Comparison of ENCODE assay signal across 8 cellular contexts in the genomic region with DNA sequence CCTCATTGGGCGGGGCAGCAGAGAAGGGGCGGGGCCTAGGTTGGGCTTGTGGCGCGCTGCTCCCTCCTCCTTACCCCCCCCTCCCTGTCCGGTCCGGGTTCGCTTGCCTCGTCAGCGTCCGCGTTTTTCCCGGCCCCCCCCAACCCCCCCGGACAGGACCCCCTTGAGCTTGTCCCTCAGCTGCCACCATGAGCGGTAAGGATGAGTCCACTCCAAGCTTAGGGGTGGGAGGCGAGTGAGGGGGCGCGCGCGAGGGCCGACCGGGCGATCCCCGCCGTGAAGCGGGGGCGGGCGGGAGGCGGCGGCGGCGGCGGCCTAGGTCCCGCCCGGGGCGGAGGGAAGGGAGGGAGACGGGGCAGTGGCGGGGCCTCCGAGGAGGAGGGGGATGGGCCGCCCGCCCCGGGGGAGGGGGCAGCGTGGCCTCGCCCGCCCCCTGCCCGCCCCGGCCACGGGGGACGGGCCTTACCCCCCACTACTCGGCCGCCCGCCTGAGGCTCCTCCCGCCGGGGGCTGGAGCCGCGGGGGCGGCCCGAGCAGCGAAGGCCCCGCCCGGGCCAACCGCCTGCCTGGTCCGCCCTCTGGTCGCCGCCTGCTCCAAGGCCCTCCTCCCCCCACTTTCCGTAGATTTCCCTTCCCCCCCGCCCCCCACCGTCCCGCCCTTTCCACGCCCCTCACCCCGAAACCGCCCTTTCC. TPM values are rescaled to one million over a fixed set of nuclear protein-coding genes. Genes with fewer than 3 reads are reported as not detected.
DNase-seq lines count a peak whose midpoint lies in the region; ATAC-seq and TF ChIP-seq lines count a peak whose summit lies in the region.

SP1 (plus strand) TSS at position 73 of the 693 bp plus-strand sequence; CDS start at position 189, 116 bp downstream.

- H3K4me3 Mint-ChIP-seq in progenitor cell of endocrine pancreas (ENCODE audit: low read depth) = peak within 1 kb of the TSS; percentile 90

- peak; percentile 50 for ATAC-seq in HG02798 (IDR thresholded peaks at IDR 0.05; ENCODE audit: poor library complexity, unreplicated experiment)
- ATAC-seq in heart right ventricle = peak; percentile 54 to 82 (median 72)

- H3K27ac Mint-ChIP-seq in progenitor cell of endocrine pancreas = peak within 1 kb of the TSS; percentile 99

- H3K4me1 Mint-ChIP-seq in progenitor cell of endocrine pancreas (ENCODE audit: low read depth) = peaks cover 31% of the 10 kb centered on the region

- no peaks in the 10 kb centered on the region for H3K27me3 Mint-ChIP-seq in progenitor cell of endocrine pancreas

- intact Hi-C loops in T-helper 1 cell treated with Interleukin-12 subunit alpha and Interleukin-12 subunit beta and Interleukin-4 antibody, amounts not matched to agents 30 ng/mL and 1 ng/mL, for 36 hours (cut with micrococcal nuclease) = loop anchor here (1.0 kb wide), 2 partner anchors 160 to 347 kb away; partner anchors contain the start of gene CALCOCO1
- intact Hi-C loops in adrenal gland (cut with DNase I) (no loop called here), heart right ventricle (cut with DNase I) (loop anchor here in 3 of 10 donors (1.0 to 5.0 kb wide), 4 partner anchors 27 to 61 kb away; partner anchors contain the start of genes AAAS (in 1 of the 3) and PRR13 (in 1 of the 3))

- H3K36me3 Mint-ChIP-seq in progenitor cell of endocrine pancreas (ENCODE audit: insufficient read depth) = peaks cover 18% of the 10 kb centered on the region

- H3K4me3 ChIP-seq in GM12864 (ENCODE audit: low read depth, low read length) (peak within 1 kb of the TSS; percentile 65), adrenal gland (peak within 1 kb of the TSS; percentile 15 to 71 (median 41)), heart right ventricle (peak within 1 kb of the TSS; percentile 44 to 88 (median 64))

- no peak for TF ChIP-seq CTCF in GM12864 (IDR thresholded peaks at IDR 0.05; ENCODE audit: low read depth, low read length, missing control alignments)
- TF ChIP-seq CTCF in adrenal gland (IDR thresholded peaks at IDR 0.05) = no peak
- no peak for TF ChIP-seq CTCF in heart right ventricle (IDR thresholded peaks at IDR 0.05)
- no peak for TF ChIP-seq CTCF in progenitor cell of endocrine pancreas (IDR thresholded peaks at IDR 0.05; ENCODE audit: unreplicated experiment)

- H3K4me1 ChIP-seq in adrenal gland (replicated peaks in 1 of 2) (peaks cover 44 to 53% of the 10 kb centered on the region in 2 donors), heart right ventricle (peaks cover 20 to 53% (median 51%) of the 10 kb centered on the region in 9 donors)

- DNase-seq in GM12864 (ENCODE audit: low read depth) (peak; percentile 73), NCI-H1436 treated with DMSO at 0.1 percent for 48 hours (lab: John Stamatoyannopoulos, UW) (peak; percentile 10), adrenal gland (peak; percentile 92 to 94 (median 93)), heart right ventricle (peak; percentile 93 to 97), progenitor cell of endocrine pancreas (ENCODE audit: low spot score, unreplicated experiment) (peak; percentile 66), ureter (ENCODE audit: low spot score) (peak; percentile 93)

- H3K27ac ChIP-seq in adrenal gland (peak within 1 kb of the TSS; percentile 91 to 99 (median 97)), heart right ventricle (peak within 1 kb of the TSS; percentile 92 to 99 (median 98))

- WGBS in adrenal gland, 4 donors = 0 to 1% (median 1%) methylated on average over 23 to 69 of the region's 71 CpGs
- 0% methylated on average over 27 to 60 of the region's 71 CpGs for WGBS in heart right ventricle, 2 donors

- no peaks in the 10 kb centered on the region for H3K9me3 Mint-ChIP-seq in progenitor cell of endocrine pancreas (ENCODE audit: low read depth)

- TF ChIP-seq POLR2A in adrenal gland (IDR thresholded peaks at IDR 0.05) = peak; percentile 36 to 45

- H3K36me3 ChIP-seq in adrenal gland (replicated peaks in 1 of 2) (peaks cover 0 to 30% of the 10 kb centered on the region in 2 donors), heart right ventricle (peaks cover 0 to 41% (median 33%) of the 10 kb centered on the region in 9 donors)

- H3K9me3 ChIP-seq in adrenal gland (replicated peaks in 1 of 3) = no peaks in the 10 kb centered on the region
- no peaks in the 10 kb centered on the region for H3K9me3 ChIP-seq in heart right ventricle

- H3K27me3 ChIP-seq in adrenal gland = no peaks in the 10 kb centered on the region
- H3K27me3 ChIP-seq in heart right ventricle = no peaks in the 10 kb centered on the region

RNA-seq across cellular contexts. Expression of gene SP1, which starts in this region (rescaled TPM):
- 75.7 and 78.0 TPM in 2 replicates for total RNA-seq in T-helper 1 cell treated with Interleukin-12 subunit alpha and Interleukin-12 subunit beta and Interleukin-4 antibody, amounts not matched to agents 30 ng/mL and 1 ng/mL, for 36 hours
- total RNA-seq in adrenal gland (10 to 100 TPM; 34.9 to 90.0 (median 61.7) TPM), heart right ventricle (10 to 100 TPM; 27.2 to 42.4 (median 32.3) TPM), progenitor cell of endocrine pancreas (90.5 and 92.6 TPM in 2 replicates), ureter (104 TPM)
- polyA plus RNA-seq in adrenal gland (10 to 100 TPM; 16.3 to 48.8 (median 18.3) TPM), heart right ventricle (1 to 10 TPM; 7.8 to 8.8 TPM)

Comparison
In these comparisons a context has a peak if more than half of its experiments do, and no peak if none do; other contexts are left out.
1. Peak in every context shown above with its lines: DNase-seq, ATAC-seq, H3K4me3 ChIP-seq and H3K27ac ChIP-seq.
2. DNase-seq: peak in every context shown above with its lines; median percentile 95 in heart right ventricle; 93 in adrenal gland; 93 in ureter; 73 in GM12864; 66 in progenitor cell of endocrine pancreas; 10 in NCI-H1436 treated with DMSO at 0.1 percent for 48 hours.